12 cellular contexts compared by ENCODE assay signal in genomic region chrX:73577368-73577767, GRCh38. TPM values are rescaled to one million over a fixed set of nuclear protein-coding genes. Genes with fewer than 3 reads are reported as not detected.
DNase-seq lines count a peak whose midpoint lies in the region; ATAC-seq and TF ChIP-seq lines count a peak whose summit lies in the region.
"Had no signal": no experiment of that assay in that cellular context is flagged by ENCODE, and none has a peak within 500 bp of the region (broad histone marks: within the 10 kb centered on the region; RNA-seq: fewer than 3 reads in every experiment).

No MANE protein-coding gene starts in this region.

- DNase-seq in AG08395 (ENCODE audit: low spot score) (peak; percentile 38), HT-29 (ENCODE audit: low spot score) (peak; percentile 91), brain microvascular endothelial cell (peak; percentile 90), kidney tubule cell (ENCODE audit: low spot score) (peak; percentile 93), glutamatergic neuron (no peak), Peyer's patch (no peak)
- DNase-seq: CD4-positive, alpha-beta T cell; dorsolateral prefrontal cortex; NCI-H446 had no signal

- H3K27me3 Mint-ChIP-seq in glutamatergic neuron (ENCODE audit: unreplicated experiment), result no peaks in the 10 kb centered on the region
- H3K27me3 Mint-ChIP-seq: CD4-positive, alpha-beta T cell had no signal

- H3K27ac ChIP-seq in brain microvascular endothelial cell (peak overlapping the region; percentile 68), Peyer's patch (no peak overlapping the region)

- no peak overlapping the region for H3K4me3 Mint-ChIP-seq in glutamatergic neuron (ENCODE audit: unreplicated experiment)
- H3K4me3 Mint-ChIP-seq: CD4-positive, alpha-beta T cell had no signal

- H3K4me3 ChIP-seq in brain microvascular endothelial cell (ENCODE audit: low read depth, low read length), result no peak overlapping the region
- H3K4me3 ChIP-seq in Peyer's patch, result no peak overlapping the region
- H3K4me3 ChIP-seq: lung had no signal

- no peak for TF ChIP-seq CTCF in brain microvascular endothelial cell (IDR thresholded peaks at IDR 0.05; ENCODE audit: low read depth, low read length, missing control alignments)
- TF ChIP-seq CTCF in glutamatergic neuron (IDR thresholded peaks at IDR 0.05; ENCODE audit: partially characterized antibody, unreplicated experiment), result no peak
- TF ChIP-seq CTCF in Peyer's patch (IDR thresholded peaks at IDR 0.05), result no peak

- H3K27me3 ChIP-seq in brain microvascular endothelial cell (replicated peaks) (no peaks in the 10 kb centered on the region), Peyer's patch (no peaks in the 10 kb centered on the region)

- no peaks in the 10 kb centered on the region for H3K36me3 Mint-ChIP-seq in glutamatergic neuron (ENCODE audit: unreplicated experiment)

- H3K27ac Mint-ChIP-seq in glutamatergic neuron (ENCODE audit: unreplicated experiment), result no peak overlapping the region
- H3K27ac Mint-ChIP-seq: CD4-positive, alpha-beta T cell had no signal

- H3K9me3 Mint-ChIP-seq in glutamatergic neuron (ENCODE audit: unreplicated experiment), result peaks cover 3% of the 10 kb centered on the region
- H3K9me3 Mint-ChIP-seq: CD4-positive, alpha-beta T cell had no signal

- in situ Hi-C loops in brain microvascular endothelial cell (cut with HindIII; ENCODE audit: low pct_ligation_motif_present, low sequenced_read_pairs), result no loop called here

- no peaks in the 10 kb centered on the region for H3K4me1 Mint-ChIP-seq in glutamatergic neuron (ENCODE audit: low read depth, unreplicated experiment)

- ATAC-seq in GM19397 (IDR thresholded peaks at IDR 0.05; ENCODE audit: unreplicated experiment) (no peak), HG03378 (IDR thresholded peaks at IDR 0.05; ENCODE audit: unreplicated experiment) (no peak)

- no peaks in the 10 kb centered on the region for H3K9me3 ChIP-seq in Peyer's patch

- no peaks in the 10 kb centered on the region for H3K4me1 ChIP-seq in Peyer's patch

- no peak for TF ChIP-seq POLR2A in Peyer's patch (IDR thresholded peaks at IDR 0.05)

- H3K36me3 ChIP-seq in brain microvascular endothelial cell (replicated peaks), result no peaks in the 10 kb centered on the region
- no peaks in the 10 kb centered on the region for H3K36me3 ChIP-seq in Peyer's patch

RNA-seq across cellular contexts. Expression of gene CHIC1, which starts 14.4 kb away (rescaled TPM):
- total RNA-seq in HT-29 (2014; rRNA removed; shearing (Covaris generic)), result 5.6 and 6.9 TPM in 2 replicates
- total RNA-seq in glutamatergic neuron (ENCODE audit: unreplicated experiment) (5.6 TPM), Peyer's patch (10 to 100 TPM in 1 of 4 donors, 1 to 10 TPM in 3; 5.0 to 14.5 (median 7.5) TPM)

Comparison
In these comparisons a context has a peak if more than half of its experiments do, and no peak if none do; other contexts are left out.
1. DNase-seq: peak in AG08395 (single experiment), HT-29 (single experiment), brain microvascular endothelial cell (single experiment) and kidney tubule cell (single experiment); none in glutamatergic neuron (single experiment) and Peyer's patch (0 of 3).